8 cellular contexts compared by ENCODE assay signal in the genomic region with DNA sequence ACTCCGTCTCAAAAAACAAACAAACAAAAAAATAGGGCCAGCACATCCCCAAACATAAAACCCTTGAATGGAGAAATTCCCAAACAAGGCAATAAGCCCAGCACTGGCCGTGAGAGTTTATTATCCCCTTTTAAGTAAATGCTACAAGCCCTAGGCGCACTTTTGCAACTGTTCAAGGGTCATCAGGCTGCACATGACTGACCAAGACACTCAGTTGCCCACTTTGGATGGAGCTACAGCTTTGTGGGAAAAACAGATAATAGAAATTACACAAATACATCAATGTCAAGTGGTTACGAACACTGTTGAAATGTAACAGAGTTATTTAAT. TPM values are rescaled to one million over a fixed set of nuclear protein-coding genes. Genes with fewer than 3 reads are reported as not detected.
A peak's percentile ranks its signal among the peaks of the same experiment; 100 is the strongest.
DNase-seq lines count a peak whose midpoint lies in the region; ATAC-seq and TF ChIP-seq lines count a peak whose summit lies in the region.

No MANE protein-coding gene starts in this region.

- H3K27ac Mint-ChIP-seq in T-helper 2 cell treated with Interferon-gamma antibody and Interleukin-4, amounts not matched to agents 5 μg/mL and 100 μg/mL, for 36 hours = peak overlapping the region; percentile 93
- peak overlapping the region; percentile 96 for H3K27ac Mint-ChIP-seq in activated naive CD8-positive, alpha-beta T cell treated with anti-CD3 and anti-CD28 coated beads, Interleukin-2, amount 10 ng/mL, durations not matched to agents 7 days and 5 days

- no peak for TF ChIP-seq CTCF in kidney epithelial cell (IDR thresholded peaks at IDR 0.05; ENCODE audit: insufficient read depth, low read length, poor library complexity, severe bottlenecking)

- no peak for ATAC-seq in activated naive CD8-positive, alpha-beta T cell treated with anti-CD3 and anti-CD28 coated beads, Interleukin-2, amount 10 ng/mL, durations not matched to agents 7 days and 5 days (ENCODE audit: low read depth)
- ATAC-seq in GM18873 (IDR thresholded peaks at IDR 0.05; ENCODE audit: low FRiP score, unreplicated experiment) = no peak
- no peak for ATAC-seq in HG02623 (IDR thresholded peaks at IDR 0.05; ENCODE audit: unreplicated experiment)

- H3K4me1 Mint-ChIP-seq in T-helper 2 cell treated with Interferon-gamma antibody and Interleukin-4, amounts not matched to agents 5 μg/mL and 100 μg/mL, for 36 hours (ENCODE audit: low read depth) = peaks cover 20% of the 10 kb centered on the region
- H3K4me1 Mint-ChIP-seq in activated naive CD8-positive, alpha-beta T cell treated with anti-CD3 and anti-CD28 coated beads, Interleukin-2, amount 10 ng/mL, durations not matched to agents 7 days and 5 days = peaks cover 23% of the 10 kb centered on the region

- POLR2A ChIA-PET in activated naive CD8-positive, alpha-beta T cell treated with anti-CD3 and anti-CD28 coated beads, Interleukin-2, amount 10 ng/mL, durations not matched to agents 7 days and 5 days (lab: Charles Lee) = interaction anchor here (0.5 to 2.1 kb wide), 14 partner anchors 21 to 465 kb away, joined by 3 to 27 read pairs (median 4); a partner anchor contains a TSS

- H3K4me3 Mint-ChIP-seq in T-helper 2 cell treated with Interferon-gamma antibody and Interleukin-4, amounts not matched to agents 5 μg/mL and 100 μg/mL, for 36 hours = peak overlapping the region; percentile 94
- H3K4me3 Mint-ChIP-seq in activated naive CD8-positive, alpha-beta T cell treated with anti-CD3 and anti-CD28 coated beads, Interleukin-2, amount 10 ng/mL, durations not matched to agents 7 days and 5 days = peak overlapping the region; percentile 98

- no peaks in the 10 kb centered on the region for H3K27me3 ChIP-seq in kidney epithelial cell (ENCODE audit: control insufficient read depth, insufficient read depth, low read length)

- DNase-seq in T-helper 2 cell treated with Interferon-gamma antibody and Interleukin-4, amounts not matched to agents 5 μg/mL and 100 μg/mL, for 36 hours (ENCODE audit: low spot score) = no peak
- DNase-seq in T-helper 2 cell (no peak), kidney epithelial cell (ENCODE audit: low read depth) (no peak)
- DNase-seq in activated naive CD8-positive, alpha-beta T cell treated with anti-CD3 and anti-CD28 coated beads, Interleukin-2, amount 10 ng/mL, durations not matched to agents 7 days and 5 days = no peak
- DNase-seq in stimulated activated CD4-positive, alpha-beta T cell treated with anti-CD3 and anti-CD28 coated beads, Interleukin-2, amount 100 ng/mL, for 24 hours = no peak

- no peaks in the 10 kb centered on the region for H3K36me3 ChIP-seq in kidney epithelial cell (ENCODE audit: control insufficient read depth, insufficient read depth, low read length)

- peak overlapping the region; percentile 80 for H3K27ac ChIP-seq in temporal lobe (ENCODE audit: low read depth, low read length)

- peaks cover 2% of the 10 kb centered on the region for H3K27me3 Mint-ChIP-seq in T-helper 2 cell treated with Interferon-gamma antibody and Interleukin-4, amounts not matched to agents 5 μg/mL and 100 μg/mL, for 36 hours (ENCODE audit: low read depth)
- H3K27me3 Mint-ChIP-seq in activated naive CD8-positive, alpha-beta T cell treated with anti-CD3 and anti-CD28 coated beads, Interleukin-2, amount 10 ng/mL, durations not matched to agents 7 days and 5 days = peaks cover 2% of the 10 kb centered on the region

- H3K4me3 ChIP-seq in kidney epithelial cell (ENCODE audit: low read depth, low read length) = peak overlapping the region; percentile 75

- H3K36me3 Mint-ChIP-seq in T-helper 2 cell treated with Interferon-gamma antibody and Interleukin-4, amounts not matched to agents 5 μg/mL and 100 μg/mL, for 36 hours (ENCODE audit: low read depth) = peaks cover 29% of the 10 kb centered on the region
- peaks cover 22% of the 10 kb centered on the region for H3K36me3 Mint-ChIP-seq in activated naive CD8-positive, alpha-beta T cell treated with anti-CD3 and anti-CD28 coated beads, Interleukin-2, amount 10 ng/mL, durations not matched to agents 7 days and 5 days

- peaks cover 11% of the 10 kb centered on the region for H3K9me3 Mint-ChIP-seq in T-helper 2 cell treated with Interferon-gamma antibody and Interleukin-4, amounts not matched to agents 5 μg/mL and 100 μg/mL, for 36 hours
- H3K9me3 Mint-ChIP-seq in activated naive CD8-positive, alpha-beta T cell treated with anti-CD3 and anti-CD28 coated beads, Interleukin-2, amount 10 ng/mL, durations not matched to agents 7 days and 5 days = peaks cover 5% of the 10 kb centered on the region

RNA-seq across cellular contexts. Expression of a gene that starts 33.7 kb away (rescaled TPM):
- total RNA-seq in activated naive CD8-positive, alpha-beta T cell treated with anti-CD3 and anti-CD28 coated beads, Interleukin-2, amount 10 ng/mL, durations not matched to agents 7 days and 5 days = 10 to 100 TPM; 26.2 to 27.2 TPM
- total RNA-seq in kidney epithelial cell (5.8 and 6.3 TPM in 2 replicates), temporal lobe (41.6 TPM)

RNA-seq across cellular contexts. Expression of a gene that starts 43.8 kb away (rescaled TPM):
- 1 to 10 TPM; 4.9 to 5.3 TPM for total RNA-seq in activated naive CD8-positive, alpha-beta T cell treated with anti-CD3 and anti-CD28 coated beads, Interleukin-2, amount 10 ng/mL, durations not matched to agents 7 days and 5 days
- 5.3 and 6.9 TPM in 2 replicates for total RNA-seq in kidney epithelial cell
- 21.9 TPM for total RNA-seq in temporal lobe
